Comparison of ENCODE assay signal across 9 cellular contexts in genomic region chr11:46353706-46354105, GRCh38. TPM values are rescaled to one million over a fixed set of nuclear protein-coding genes. Genes with fewer than 3 reads are reported as not detected.
A peak's percentile ranks its signal among the peaks of the same experiment; 100 is the strongest.
DNase-seq lines count a peak whose midpoint lies in the region; ATAC-seq and TF ChIP-seq lines count a peak whose summit lies in the region.
"Had no signal": no experiment of that assay in that cellular context is flagged by ENCODE, and none has a peak within 500 bp of the region (broad histone marks: within the 10 kb centered on the region; RNA-seq: fewer than 3 reads in every experiment).

No MANE protein-coding gene starts in this region.

- H3K4me3 ChIP-seq in left ventricle myocardium inferior = no peak overlapping the region
- no peak overlapping the region for H3K4me3 ChIP-seq in tibial nerve
- no peak overlapping the region for H3K4me3 ChIP-seq in vagina

- intact Hi-C loops in left ventricle myocardium inferior (cut with micrococcal nuclease) (no loop called here), cardiac septum (cut with DNase I) (no loop called here), vagina (cut with DNase I) (no loop called here)

- peaks cover 43% of the 10 kb centered on the region for H3K36me3 Mint-ChIP-seq in activated naive CD4-positive, alpha-beta T cell treated with anti-CD3 and anti-CD28 coated beads, Interleukin-2, amount 10 ng/mL, durations not matched to agents 7 days and 5 days
- H3K36me3 Mint-ChIP-seq in nephron (ENCODE audit: low read depth) = no peaks in the 10 kb centered on the region

- H3K27ac Mint-ChIP-seq in activated naive CD4-positive, alpha-beta T cell treated with anti-CD3 and anti-CD28 coated beads, Interleukin-2, amount 10 ng/mL, durations not matched to agents 7 days and 5 days = peak overlapping the region; percentile 72
- peak overlapping the region in 2 of 3 experiments; percentile 89 to 90 for H3K27ac Mint-ChIP-seq in nephron
- H3K27ac Mint-ChIP-seq: B cell had no signal

- no peaks in the 10 kb centered on the region for H3K27me3 Mint-ChIP-seq in activated naive CD4-positive, alpha-beta T cell treated with anti-CD3 and anti-CD28 coated beads, Interleukin-2, amount 10 ng/mL, durations not matched to agents 7 days and 5 days
- peaks cover 7% of the 10 kb centered on the region for H3K27me3 Mint-ChIP-seq in nephron (ENCODE audit: low read depth)
- H3K27me3 Mint-ChIP-seq: B cell had no signal

- CTCF ChIA-PET in activated naive CD4-positive, alpha-beta T cell treated with anti-CD3 and anti-CD28 coated beads, Interleukin-2, amount 10 ng/mL, durations not matched to agents 7 days and 5 days (lab: Charles Lee) = interaction anchor here (1.2 to 7.0 kb wide), 5 partner anchors 10 to 264 kb away, joined by 3 to 255 read pairs (median 3); partner anchors contain the start of genes ATG13 and HARBI1

- H3K4me3 Mint-ChIP-seq in activated naive CD4-positive, alpha-beta T cell treated with anti-CD3 and anti-CD28 coated beads, Interleukin-2, amount 10 ng/mL, durations not matched to agents 7 days and 5 days = peak overlapping the region; percentile 15
- no peak overlapping the region for H3K4me3 Mint-ChIP-seq in nephron
- H3K4me3 Mint-ChIP-seq: B cell had no signal

- DNase-seq in left ventricle myocardium inferior (no peak), cardiac septum (ENCODE audit: low spot score) (no peak), tibial nerve (ENCODE audit: low spot score in 2 of 2) (no peak), vagina (ENCODE audit: extremely low spot score in 2 of 2) (no peak)
- no peak for DNase-seq in activated naive CD4-positive, alpha-beta T cell treated with anti-CD3 and anti-CD28 coated beads, Interleukin-2, amount 10 ng/mL, durations not matched to agents 7 days and 5 days
- no peak for DNase-seq in effector CD8-positive, alpha-beta T cell (lab: John Stamatoyannopoulos, UW)

- no peaks in the 10 kb centered on the region for H3K27me3 ChIP-seq in left ventricle myocardium inferior (ENCODE audit: low read depth)
- no peaks in the 10 kb centered on the region for H3K27me3 ChIP-seq in tibial nerve
- H3K27me3 ChIP-seq in vagina = no peaks in the 10 kb centered on the region

- TF ChIP-seq EP300 in tibial nerve (IDR thresholded peaks at IDR 0.05) = no peak

- H3K9me3 ChIP-seq in left ventricle myocardium inferior (replicated peaks) = no peaks in the 10 kb centered on the region
- H3K9me3 ChIP-seq in tibial nerve = no peaks in the 10 kb centered on the region
- no peaks in the 10 kb centered on the region for H3K9me3 ChIP-seq in vagina

- no peak for TF ChIP-seq POLR2A in tibial nerve (IDR thresholded peaks at IDR 0.05)
- no peak for TF ChIP-seq POLR2A in vagina (IDR thresholded peaks at IDR 0.05)

- no peak for ATAC-seq in HG02885 (IDR thresholded peaks at IDR 0.05; ENCODE audit: poor library complexity, unreplicated experiment)

- H3K4me1 Mint-ChIP-seq in activated naive CD4-positive, alpha-beta T cell treated with anti-CD3 and anti-CD28 coated beads, Interleukin-2, amount 10 ng/mL, durations not matched to agents 7 days and 5 days = peaks cover 82% of the 10 kb centered on the region
- H3K4me1 Mint-ChIP-seq in nephron = peaks cover 50% of the 10 kb centered on the region

- TF ChIP-seq CTCF in left ventricle myocardium inferior (IDR thresholded peaks at IDR 0.05; ENCODE audit: borderline replicate concordance) (no peak), nephron (IDR thresholded peaks at IDR 0.05; ENCODE audit: unreplicated experiment in 3 of 3) (no peak), tibial nerve (IDR thresholded peaks at IDR 0.05) (no peak), vagina (IDR thresholded peaks at IDR 0.05) (no peak)

- 28 to 37% methylated on average over 8 to 9 of the region's 9 CpGs for WGBS in tibial nerve, 2 donors

- H3K4me1 ChIP-seq in left ventricle myocardium inferior (peaks cover 67% of the 10 kb centered on the region), tibial nerve (peaks cover 0 to 68% (median 26%) of the 10 kb centered on the region in 4 donors), vagina (peaks cover 72% of the 10 kb centered on the region)

- H3K9me3 Mint-ChIP-seq in activated naive CD4-positive, alpha-beta T cell treated with anti-CD3 and anti-CD28 coated beads, Interleukin-2, amount 10 ng/mL, durations not matched to agents 7 days and 5 days = no peaks in the 10 kb centered on the region
- H3K9me3 Mint-ChIP-seq in nephron = no peaks in the 10 kb centered on the region

- peaks cover 6% of the 10 kb centered on the region for H3K36me3 ChIP-seq in left ventricle myocardium inferior
- peaks cover 0 to 9% (median 0%) of the 10 kb centered on the region in 3 donors for H3K36me3 ChIP-seq in tibial nerve
- no peaks in the 10 kb centered on the region for H3K36me3 ChIP-seq in vagina

- H3K27ac ChIP-seq in left ventricle myocardium inferior (replicated peaks) (peak overlapping the region; percentile 1), tibial nerve (peak overlapping the region in 3 of 4 donors; percentile 13 to 62 (median 61)), vagina (no peak overlapping the region)

RNA-seq across cellular contexts. Expression of gene DGKZ, which starts 6.4 kb away (rescaled TPM):
- 77.1 TPM for total RNA-seq in left ventricle myocardium inferior
- total RNA-seq in cardiac septum = 66.8 TPM
- total RNA-seq in tibial nerve = 100 to 1,000 TPM in 1 of 4 donors, 10 to 100 TPM in 3; 41.2 to 105 (median 49.6) TPM
- 78.8 TPM for total RNA-seq in vagina

RNA-seq across cellular contexts. Expression of gene MDK, which starts 27.8 kb away (rescaled TPM):
- total RNA-seq in left ventricle myocardium inferior (5.4 TPM), cardiac septum (6.2 TPM), tibial nerve (100 to 1,000 TPM in 1 of 4 donors, 10 to 100 TPM in 3; 48.1 to 107 (median 57.3) TPM), vagina (142 TPM)

RNA-seq across cellular contexts. Expression of gene CHRM4, which starts 37.9 kb away (rescaled TPM):
- total RNA-seq in left ventricle myocardium inferior (not detected), cardiac septum (0.27 TPM), tibial nerve (1 to 10 TPM in 1 of 4 donors, not detected in 3; 1.2 TPM), vagina (not detected)
